Comparison of ENCODE assay signal across 13 cellular contexts in genomic region chr2:186887107-186888090, GRCh38. TPM values are rescaled to one million over a fixed set of nuclear protein-coding genes. Genes with fewer than 3 reads are reported as not detected.
DNase-seq lines count a peak whose midpoint lies in the region; ATAC-seq lines count a peak whose summit lies in the region.
"Had no signal": no experiment of that assay in that cellular context is flagged by ENCODE, and none has a peak within 500 bp of the region (broad histone marks: within the 10 kb centered on the region; RNA-seq: fewer than 3 reads in every experiment).

No MANE protein-coding gene starts in this region.

- peak; percentile 16 for DNase-seq in EH (ENCODE audit: low read depth)
- DNase-seq in dedifferentiated amniotic fluid mesenchymal stem cell (ENCODE audit: extremely low spot score): peak; percentile 33
- DNase-seq in mucosa of gallbladder (ENCODE audit: low spot score): peak; percentile 22
- no peak for DNase-seq in COLO668 (lab: John Stamatoyannopoulos, UW; ENCODE audit: unreplicated experiment)
- no peak for DNase-seq in stimulated activated CD4-positive, alpha-beta T cell treated with anti-CD3 and anti-CD28 coated beads, Interleukin-1b, Interleukin-23, amount 100 ng/mL, for 48 hours
- no peak for DNase-seq in NCI-H1105 treated with DMSO at 0.1 percent for 48 hours (lab: John Stamatoyannopoulos, UW)
- DNase-seq in GM19238 (ENCODE audit: insufficient read length, low spot score): no peak
- DNase-seq: activated CD8-positive, alpha-beta T cell treated with anti-CD3 and anti-CD28 coated beads for 36 hours; NCI-H2081 treated with DMSO at 0.1 percent for 48 hours; stimulated activated naive CD8-positive, alpha-beta T cell treated with anti-CD3 and anti-CD28 coated beads, Interleukin-15, amount 100 ng/mL, for 72 hours had no signal

- ATAC-seq in HG02938 (IDR thresholded peaks at IDR 0.05; ENCODE audit: unreplicated experiment): peak; percentile 70
- ATAC-seq: activated CD8-positive, alpha-beta T cell treated with anti-CD3 and anti-CD28 coated beads for 36 hours; esophagus mucosa; stimulated activated naive CD8-positive, alpha-beta T cell treated with anti-CD3 and anti-CD28 coated beads, Interleukin-15, amount 100 ng/mL, for 72 hours had no signal

RNA-seq across cellular contexts. Expression of gene ZSWIM2, which starts 38.4 kb away (rescaled TPM):
- total RNA-seq in mucosa of gallbladder: not detected
- total RNA-seq: activated CD8-positive, alpha-beta T cell treated with anti-CD3 and anti-CD28 coated beads for 36 hours; esophagus mucosa; SK-MEL-5 had no signal

Comparison
In these comparisons a context has a peak if more than half of its experiments do, and no peak if none do; other contexts are left out.
1. DNase-seq: peak in EH (single experiment), dedifferentiated amniotic fluid mesenchymal stem cell (single experiment) and mucosa of gallbladder (single experiment); none in COLO668 (single experiment), stimulated activated CD4-positive, alpha-beta T cell treated with anti-CD3 and anti-CD28 coated beads, Interleukin-1b, Interleukin-23, amount 100 ng/mL, for 48 hours (single experiment), NCI-H1105 treated with DMSO at 0.1 percent for 48 hours (single experiment) and GM19238 (single experiment).